27 cellular contexts compared by ENCODE assay signal in genomic region chr3:62968128-62968527, GRCh38.
"Had no signal": no experiment of that assay in that cellular context is flagged by ENCODE, and none has a peak within 500 bp of the region (broad histone marks: within the 10 kb centered on the region; RNA-seq: fewer than 3 reads in every experiment).

No MANE protein-coding gene starts in this region.

- H3K36me3 ChIP-seq: adrenal gland, cardiac muscle cell, SJSA1 had no signal

- H3K27me3 ChIP-seq: adrenal gland, cardiac muscle cell, SJSA1 had no signal

- DNase-seq: activated CD4-positive, alpha-beta memory T cell treated with anti-CD3 and anti-CD28 coated beads for 36 hours; activated CD4-positive, alpha-beta T cell treated with anti-CD3 and anti-CD28 coated beads for 4 hours; activated CD4-positive, alpha-beta T cell treated with anti-CD3 and anti-CD28 coated beads, Interleukin-2, amount 50 U/mL, for 1 hour; activated CD4-positive, CD25-positive, alpha-beta regulatory T cell treated with anti-CD3 and anti-CD28 coated beads, Interleukin-2, amount 50 U/mL, for 72 hours; activated CD8-positive, alpha-beta memory T cell treated with anti-CD3 and anti-CD28 coated beads, Interleukin-2, amount 50 U/mL, for 4 hours; activated gamma-delta T cell treated with Interleukin-2 at 50 U/mL for 16 hours; activated naive CD4-positive, alpha-beta T cell treated with anti-CD3 and anti-CD28 coated beads for 36 hours; activated T-cell treated with anti-CD3 and anti-CD28 coated beads for 4 hours; activated T-cell treated with anti-CD3 and anti-CD28 coated beads, Interleukin-2, amount 50 U/mL, for 4 hours; adrenal gland; Karpas-422; NCI-H1105; NCI-H1417 treated with DMSO at 0.1 percent for 48 hours; NCI-H187 treated with DMSO at 0.1 percent for 48 hours; NCI-H2081; NCI-H2171 treated with DMSO at 0.1 percent for 48 hours; NCI-H226; NCI-H446 treated with DMSO at 0.1 percent for 48 hours; NCI-H524; NCI-H69; RPMI8226; SHP77 treated with DMSO at 0.1 percent for 48 hours; T1000 had no signal

- H3K4me1 ChIP-seq: adrenal gland, SJSA1 had no signal

- ATAC-seq: activated naive CD4-positive, alpha-beta T cell treated with anti-CD3 and anti-CD28 coated beads, Interleukin-2, amount 50 U/mL, for 72 hours; activated T-cell treated with anti-CD3 and anti-CD28 coated beads, Interleukin-2, amount 50 U/mL, for 4 hours; Panc1 had no signal

- H3K9me3 ChIP-seq: adrenal gland, SJSA1 had no signal

- H3K4me3 ChIP-seq: adrenal gland, cardiac muscle cell, SJSA1 had no signal

- H3K27ac ChIP-seq: adrenal gland, cardiac muscle cell, SJSA1 had no signal
